In the genomic region with DNA sequence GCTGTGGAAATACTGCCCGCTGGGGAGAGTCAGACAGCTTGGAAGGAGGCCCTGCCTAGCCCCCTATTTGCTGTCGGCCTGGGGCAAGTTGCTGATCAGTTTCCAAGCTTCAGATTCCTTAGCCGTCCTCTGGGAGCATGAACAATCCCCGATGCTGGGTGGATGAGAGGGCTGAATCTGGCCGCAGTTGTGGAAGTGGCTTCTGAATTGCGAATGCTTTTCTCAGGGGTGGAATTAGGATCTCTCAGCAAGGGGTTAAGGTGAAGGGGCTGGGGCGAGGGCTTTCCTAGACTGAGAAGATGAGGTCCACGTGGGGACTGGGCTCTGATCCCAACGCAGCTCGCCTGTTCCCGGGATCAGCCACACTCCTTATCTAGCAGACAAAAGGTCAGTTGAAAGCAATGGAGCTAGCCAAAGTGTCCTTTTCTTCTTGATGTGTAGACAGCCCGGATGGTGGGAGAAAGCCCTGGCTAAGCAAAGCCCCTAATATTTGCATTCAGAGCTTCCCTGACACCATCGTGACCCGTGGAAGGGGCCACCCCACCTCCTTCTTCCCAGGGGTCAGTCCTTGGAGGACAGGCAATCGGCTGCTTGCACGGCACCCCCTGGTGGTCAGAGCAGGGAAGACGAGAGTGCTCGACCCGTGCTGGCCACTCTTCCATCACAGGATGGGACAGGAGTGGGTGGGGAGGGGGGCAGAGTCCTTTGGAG, we compare ENCODE assay signal across 8 cellular contexts. TPM values are rescaled to one million over a fixed set of nuclear protein-coding genes. Genes with fewer than 3 reads are reported as not detected.
DNase-seq lines count a peak whose midpoint lies in the region; ATAC-seq, FAIRE-seq and TF ChIP-seq lines count a peak whose summit lies in the region.

No MANE protein-coding gene starts in this region.

- 24 to 34% methylated on average over 15 to 18 of the region's 19 CpGs for WGBS in thyroid gland, 2 donors

- H3K9me3 ChIP-seq in PC-3 (ENCODE audit: low read length) (no peaks in the 10 kb centered on the region), thyroid gland (no peaks in the 10 kb centered on the region)

- CTCF ChIA-PET in PC-3 (lab: Charles Lee) = interaction anchor here (1.5 kb wide), 1 partner anchor 137 kb away, joined by 11 read pairs; no protein-coding TSS in a partner anchor

- H3K27ac ChIP-seq in PC-3 (ENCODE audit: low read length) (no peak overlapping the region), thyroid gland (peak overlapping the region in 1 of 3 donors; percentile 0)

- no peak overlapping the region for H3K4me3 ChIP-seq in HFF-Myc (replicated peaks; ENCODE audit: low read depth, low read length)
- H3K4me3 ChIP-seq in PC-3 (ENCODE audit: low read length) = no peak overlapping the region
- H3K4me3 ChIP-seq in thyroid gland (replicated peaks in 1 of 3) = no peak overlapping the region

- ATAC-seq in PC-3 = peak; percentile 84

- TF ChIP-seq CTCF in HFF-Myc (IDR thresholded peaks at IDR 0.05; ENCODE audit: low read depth, low read length, missing control alignments) (peak; percentile 91), PC-3 (conservative IDR thresholded peaks at IDR 0.05; ENCODE audit: low read depth, low read length) (peak; percentile 80), thyroid gland (IDR thresholded peaks at IDR 0.05) (peak; percentile 64 to 85 (median 74))

- H3K9ac ChIP-seq in PC-3 (ENCODE audit: low read length) = no peak overlapping the region

- POLR2A ChIA-PET in PC-3 (lab: Charles Lee; ENCODE audit: unreplicated experiment) = no interaction called here

- no peak for TF ChIP-seq POLR2A in thyroid gland (IDR thresholded peaks at IDR 0.05)

- no peaks in the 10 kb centered on the region for H3K79me2 ChIP-seq in PC-3 (ENCODE audit: low read length)

- DNase-seq in Daoy (ENCODE audit: low read depth) (peak; percentile 81), HFF-Myc (ENCODE audit: extremely low read depth, low read depth) (peak; percentile 19), PC-3 (peak; percentile 67), frontal cortex (ENCODE audit: low spot score in 2 of 2) (peak; percentile 67 to 71), nucleus accumbens (lab: John Stamatoyannopoulos, UW) (peak in 48 of 56 donors; percentile 18 to 85 (median 51)), thyroid gland (peak; percentile 71 to 74), DMS153 treated with DMSO at 0.1 percent for 48 hours (lab: John Stamatoyannopoulos, UW; ENCODE audit: unreplicated experiment) (no peak)
- DNase-seq in activated T-helper 9 cell treated with anti-CD3 and anti-CD28 coated beads, Interleukin-2, amount 50 U/mL, for 16 hours (ENCODE audit: low read depth) = peak; percentile 25

- no peaks in the 10 kb centered on the region for H3K9me2 ChIP-seq in PC-3 (replicated peaks; ENCODE audit: low read length)

- intact Hi-C loops in PC-3 (cut with micrococcal nuclease) (loop anchor here (1.0 to 2.0 kb wide), 3 partner anchors 138 to 192 kb away; a partner anchor contains a TSS), thyroid gland (cut with DNase I) (loop anchor here (5.0 kb wide), 1 partner anchor 136 kb away; no protein-coding TSS in a partner anchor)

- no TSS peak for BruUV-seq in PC-3 (replicated peaks; lab: Mats Ljungman, UMichigan)

- H3K27me3 ChIP-seq in PC-3 (ENCODE audit: low read length) = no peaks in the 10 kb centered on the region
- H3K27me3 ChIP-seq in thyroid gland = no peaks in the 10 kb centered on the region

- H3K36me3 ChIP-seq in PC-3 (ENCODE audit: low read depth, low read length) (no peaks in the 10 kb centered on the region), thyroid gland (no peaks in the 10 kb centered on the region)

- 0 out of 2 replicates have a peak overlapping the region, but pooled peaks have one; percentile 9 for H2AFZ ChIP-seq in PC-3 (ENCODE audit: low read length)

- H3F3A ChIP-seq in PC-3 (ENCODE audit: low read length, unreplicated experiment) = no peaks in the 10 kb centered on the region

- no peak for FAIRE-seq in frontal cortex (lab: Jason Lieb, UNC)

- no peak overlapping the region for H3K4me2 ChIP-seq in PC-3 (ENCODE audit: low read length)

- H4K20me1 ChIP-seq in PC-3 (ENCODE audit: low read length) = no peaks in the 10 kb centered on the region

- H3K4me1 ChIP-seq in PC-3 (ENCODE audit: insufficient read depth, low read length) (no peaks in the 10 kb centered on the region), thyroid gland (peaks cover 14 to 41% of the 10 kb centered on the region in 2 donors)

RNA-seq across cellular contexts. Expression of a gene that starts 54.9 kb away (rescaled TPM):
- total RNA-seq in Daoy (2014; rRNA removed; shearing (Covaris generic)) = 0.74 and 0.86 TPM in 2 replicates
- total RNA-seq in PC-3 (2014; rRNA removed) (0.04 and 0.86 TPM in 2 replicates), frontal cortex (6.9 TPM), thyroid gland (10 to 100 TPM in 3 of 4 donors, 1 to 10 TPM in 1; 8.0 to 15.2 (median 12.8) TPM)
